Comparison of ENCODE assay signal across 13 cellular contexts in genomic region chr17:76532072-76532651, GRCh38. TPM values are rescaled to one million over a fixed set of nuclear protein-coding genes. Genes with fewer than 3 reads are reported as not detected.
DNase-seq lines count a peak whose midpoint lies in the region; ATAC-seq, FAIRE-seq and TF ChIP-seq lines count a peak whose summit lies in the region.
"Had no signal": no experiment of that assay in that cellular context is flagged by ENCODE, and none has a peak within 500 bp of the region (broad histone marks: within the 10 kb centered on the region; RNA-seq: fewer than 3 reads in every experiment).

No MANE protein-coding gene starts in this region.

- no peak overlapping the region for H3K4me3 ChIP-seq in BE2C (ENCODE audit: low read depth, low read length)
- H3K4me3 ChIP-seq: smooth muscle cell had no signal

- no peaks in the 10 kb centered on the region for H3K9me3 ChIP-seq in BE2C

- H3K36me3 ChIP-seq in BE2C = peaks cover 79% of the 10 kb centered on the region

- peaks cover 44% of the 10 kb centered on the region for H3K27me3 Mint-ChIP-seq in progenitor cell of endocrine pancreas

- in situ Hi-C loops in GM13976 (cut with MboI; ENCODE audit: low sequenced_read_pairs, unreplicated experiment) = no loop called here

- peaks cover 12% of the 10 kb centered on the region for H3K4me1 Mint-ChIP-seq in progenitor cell of endocrine pancreas (ENCODE audit: low read depth)

- FAIRE-seq in RCC 7860 (lab: Jason Lieb, UNC) = no peak

- ATAC-seq in foreskin keratinocyte = peak; percentile 32
- no peak for ATAC-seq in HG03280 (IDR thresholded peaks at IDR 0.05; ENCODE audit: unreplicated experiment)
- ATAC-seq in GM18511 (IDR thresholded peaks at IDR 0.05; ENCODE audit: unreplicated experiment) = no peak

- H3K36me3 Mint-ChIP-seq in progenitor cell of endocrine pancreas (ENCODE audit: insufficient read depth) = no peaks in the 10 kb centered on the region

- H3K4me1 ChIP-seq in BE2C (peaks cover 51% of the 10 kb centered on the region), foreskin keratinocyte (peaks cover 9% of the 10 kb centered on the region)

- H3K9me3 Mint-ChIP-seq in progenitor cell of endocrine pancreas (ENCODE audit: low read depth) = no peaks in the 10 kb centered on the region

- no peak overlapping the region for H3K4me3 Mint-ChIP-seq in progenitor cell of endocrine pancreas (ENCODE audit: low read depth)

- TF ChIP-seq CTCF in BE2C (IDR thresholded peaks at IDR 0.05; ENCODE audit: low read depth, low read length) (no peak), foreskin keratinocyte (conservative IDR thresholded peaks at IDR 0.05) (no peak), progenitor cell of endocrine pancreas (IDR thresholded peaks at IDR 0.05; ENCODE audit: unreplicated experiment) (no peak), GM13976 (IDR thresholded peaks at IDR 0.05; ENCODE audit: borderline replicate concordance, control extremely low read depth, extremely low read depth, insufficient read depth, missing control alignments) (no peak)

- peak overlapping the region; percentile 5 for H3K27ac ChIP-seq in foreskin keratinocyte

- H3K27me3 ChIP-seq in BE2C (no peaks in the 10 kb centered on the region), foreskin keratinocyte (peaks cover 3% of the 10 kb centered on the region)

- H3K27ac Mint-ChIP-seq in progenitor cell of endocrine pancreas = peak overlapping the region; percentile 3

- peak; percentile 5 for DNase-seq in BE2C
- peak; percentile 63 for DNase-seq in RCC 7860 (ENCODE audit: low spot score)
- DNase-seq in foreskin keratinocyte = peak; percentile 95 to 99
- no peak for DNase-seq in progenitor cell of endocrine pancreas (ENCODE audit: low spot score, unreplicated experiment)
- DNase-seq in GM13976 (ENCODE audit: low spot score) = no peak
- DNase-seq in KG1 (lab: John Stamatoyannopoulos, UW) = no peak
- DNase-seq: aorta; effector CD4-positive, alpha-beta T cell; NCI-H2227 treated with DMSO at 0.1 percent for 48 hours; RPMI8226 had no signal

RNA-seq across cellular contexts. Expression of gene CYGB, which starts 5.3 kb away (rescaled TPM):
- polyA plus RNA-seq in BE2C (2012; ENCODE audit: insufficient read depth, insufficient read length, low read depth) = 160 TPM
- 10.2 and 17.8 TPM in 2 replicates for total RNA-seq in foreskin keratinocyte
- polyA plus RNA-seq in foreskin keratinocyte = 15.0 and 24.3 TPM in 2 replicates
- 0.46 and 1.0 TPM in 2 replicates for total RNA-seq in progenitor cell of endocrine pancreas

RNA-seq across cellular contexts. Expression of gene PRCD, which starts 7.7 kb away (rescaled TPM):
- polyA plus RNA-seq in BE2C (2012; ENCODE audit: insufficient read depth, insufficient read length, low read depth) = 44.2 TPM
- total RNA-seq in foreskin keratinocyte (0.63 and 0.88 TPM in 2 replicates), progenitor cell of endocrine pancreas (0.86 and 1.7 TPM in 2 replicates)
- 0.93 and 0.99 TPM in 2 replicates for polyA plus RNA-seq in foreskin keratinocyte
- polyA plus RNA-seq: aorta had no signal

RNA-seq across cellular contexts. Expression of gene RHBDF2, which starts 30.9 kb away (rescaled TPM):
- 4.0 TPM for polyA plus RNA-seq in BE2C (2012; ENCODE audit: insufficient read depth, insufficient read length, low read depth)
- 38.1 and 49.0 TPM in 2 replicates for total RNA-seq in foreskin keratinocyte
- polyA plus RNA-seq in foreskin keratinocyte = 26.4 and 33.1 TPM in 2 replicates
- 11.8 and 12.1 TPM in 2 replicates for total RNA-seq in progenitor cell of endocrine pancreas

RNA-seq across cellular contexts. Expression of gene ST6GALNAC2, which starts 53.5 kb away (rescaled TPM):
- not detected for polyA plus RNA-seq in BE2C (2012; ENCODE audit: insufficient read depth, insufficient read length, low read depth)
- total RNA-seq in foreskin keratinocyte = 23.4 and 38.5 TPM in 2 replicates
- polyA plus RNA-seq in foreskin keratinocyte = 21.4 and 31.8 TPM in 2 replicates
- total RNA-seq in progenitor cell of endocrine pancreas = 0.62 and 1.2 TPM in 2 replicates

Comparison
In these comparisons a context has a peak if more than half of its experiments do, and no peak if none do; other contexts are left out.
1. DNase-seq: peak in BE2C (single experiment), RCC 7860 (single experiment) and foreskin keratinocyte (2 of 2); none in progenitor cell of endocrine pancreas (single experiment), GM13976 (single experiment) and KG1 (single experiment).